ENCODE assay signal across 14 cellular contexts in genomic region chr4:42331914-42332368, GRCh38.
DNase-seq lines count a peak whose midpoint lies in the region; ATAC-seq, FAIRE-seq and TF ChIP-seq lines count a peak whose summit lies in the region.
"Had no signal": no experiment of that assay in that cellular context is flagged by ENCODE, and none has a peak within 500 bp of the region (broad histone marks: within the 10 kb centered on the region; RNA-seq: fewer than 3 reads in every experiment).

No MANE protein-coding gene starts in this region.

- intact Hi-C loops in endothelial cell of umbilical vein (cut with micrococcal nuclease): loop anchor here (1.0 to 10.0 kb wide), 2 partner anchors 8 to 1833 kb away; no protein-coding TSS in a partner anchor
- intact Hi-C loops in sciatic nerve (cut with DNase I): no loop called here
- intact Hi-C loops in ascending aorta (cut with DNase I): no loop called here

- peak; percentile 97 for FAIRE-seq in endothelial cell of umbilical vein (lab: Jason Lieb, UNC)
- FAIRE-seq: endometrium had no signal

- H3K4me2 ChIP-seq in endothelial cell of umbilical vein (ENCODE audit: insufficient read depth, low read length): peak overlapping the region; percentile 37

- ATAC-seq in GM18511 (IDR thresholded peaks at IDR 0.05; ENCODE audit: unreplicated experiment): peak; percentile 54
- peak; percentile 68 for ATAC-seq in HG03039 (IDR thresholded peaks at IDR 0.05; ENCODE audit: unreplicated experiment)
- peak; percentile 89 for ATAC-seq in sciatic nerve
- ATAC-seq in GM21786 (IDR thresholded peaks at IDR 0.05; ENCODE audit: unreplicated experiment): no peak
- ATAC-seq: activated CD4-positive, CD25-positive, alpha-beta regulatory T cell treated with anti-CD3 and anti-CD28 coated beads, Interleukin-2, amount 50 U/mL, for 24 hours; left lung had no signal

- dilution Hi-C loops in endothelial cell of umbilical vein (cut with MboI; ENCODE audit: extremely low pct_ligation_motif_present, low sequenced_read_pairs): no loop called here

- TF ChIP-seq POLR2A in endothelial cell of umbilical vein (IDR thresholded peaks at IDR 0.05; ENCODE audit: low read depth, low read length): no peak

- H3K4me3 ChIP-seq in endothelial cell of umbilical vein (replicated peaks in 1 of 3; ENCODE audit: insufficient read depth in 1 of 3, low read depth in 1 of 3, low read length in 3 of 3): no peak overlapping the region
- H3K4me3 ChIP-seq in ascending aorta: no peak overlapping the region
- H3K4me3 ChIP-seq: left lung, Peyer's patch had no signal

- H3K27me3 ChIP-seq in endothelial cell of umbilical vein (ENCODE audit: control insufficient read depth in 2 of 2, insufficient read depth in 2 of 2, low read length in 2 of 2) (no peaks in the 10 kb centered on the region), ascending aorta (no peaks in the 10 kb centered on the region)
- H3K27me3 ChIP-seq: left lung, Peyer's patch had no signal

- H3K27ac ChIP-seq in endothelial cell of umbilical vein (ENCODE audit: insufficient read depth, low read depth, low read length): peak overlapping the region; percentile 73
- no peak overlapping the region for H3K27ac ChIP-seq in ascending aorta
- H3K27ac ChIP-seq: left lung had no signal

- H3K4me1 ChIP-seq in endothelial cell of umbilical vein (ENCODE audit: control insufficient read depth, extremely low read depth, insufficient read depth, low read length) (peaks cover 15% of the 10 kb centered on the region), ascending aorta (no peaks in the 10 kb centered on the region)
- H3K4me1 ChIP-seq: left lung, Peyer's patch had no signal

- DNase-seq in endothelial cell of umbilical vein (ENCODE audit: low read depth, low spot score) (peak; percentile 88), sciatic nerve (ENCODE audit: low spot score) (no peak), HK-2 (ENCODE audit: unreplicated experiment) (no peak), ascending aorta (ENCODE audit: low spot score in 2 of 2) (no peak)
- no peak for DNase-seq in activated effector memory CD4-positive, alpha-beta T cell treated with Interleukin-2 at 50 U/mL for 16 hours
- DNase-seq: DMS79, left lung, NCI-H1436 treated with DMSO at 0.1 percent for 48 hours had no signal

- H3K9me3 ChIP-seq in endothelial cell of umbilical vein (replicated peaks; ENCODE audit: control insufficient read depth, insufficient read depth, low read length) (no peaks in the 10 kb centered on the region), ascending aorta (no peaks in the 10 kb centered on the region)
- H3K9me3 ChIP-seq: left lung, Peyer's patch had no signal

- no peaks in the 10 kb centered on the region for H4K20me1 ChIP-seq in endothelial cell of umbilical vein (replicated peaks; ENCODE audit: control insufficient read depth, extremely low read depth, insufficient read depth, low read length)

- POLR2A ChIA-PET in endothelial cell of umbilical vein (lab: Charles Lee): no interaction called here

- TF ChIP-seq CTCF in endothelial cell of umbilical vein (IDR thresholded peaks at IDR 0.05; ENCODE audit: extremely low read depth in 1 of 2, insufficient read depth in 1 of 2, low read depth in 1 of 2, low read length in 2 of 2) (no peak), ascending aorta (IDR thresholded peaks at IDR 0.05) (no peak)

- no peak overlapping the region for H3K9ac ChIP-seq in endothelial cell of umbilical vein (replicated peaks; ENCODE audit: extremely low read depth, insufficient read depth, low read length)

- H3K36me3 ChIP-seq in endothelial cell of umbilical vein (ENCODE audit: control insufficient read depth in 2 of 2, extremely low read depth in 1 of 2, insufficient read depth in 2 of 2, low read length in 2 of 2) (no peaks in the 10 kb centered on the region), ascending aorta (no peaks in the 10 kb centered on the region)
- H3K36me3 ChIP-seq: left lung, Peyer's patch had no signal

- no peaks in the 10 kb centered on the region for H3K79me2 ChIP-seq in endothelial cell of umbilical vein (ENCODE audit: control insufficient read depth, insufficient read depth, low read length)

- H2AFZ ChIP-seq in endothelial cell of umbilical vein (ENCODE audit: low read depth, low read length): no peak overlapping the region

- no TSS peak for BruUV-seq in endothelial cell of umbilical vein (replicated peaks; lab: Mats Ljungman, UMichigan)

- no peaks in the 10 kb centered on the region for H3K9me1 ChIP-seq in endothelial cell of umbilical vein (replicated peaks; ENCODE audit: control insufficient read depth, extremely low read depth, insufficient read depth, low read length)

- CTCF ChIA-PET in endothelial cell of umbilical vein (lab: Charles Lee): interaction anchor here (1.7 kb wide), 1 partner anchor 8 kb away, joined by 4 read pairs; no protein-coding TSS in a partner anchor

TF ChIP-seq in endothelial cell of umbilical vein, 7 proteins besides CTCF, POLR2A, EP300 and RAD21:
- TF ChIP-seq POLR2AphosphoS5 (IDR thresholded peaks at IDR 0.05; ENCODE audit: insufficient read depth, low read depth, low read length): peak; percentile 61
- TF ChIP-seq JUN (IDR thresholded peaks at IDR 0.05; ENCODE audit: borderline replicate concordance, insufficient read depth, insufficient read length, low read depth): peak; percentile 86
- TF ChIP-seq GATA2 (IDR thresholded peaks at IDR 0.05; ENCODE audit: insufficient read depth, insufficient read length, low read depth, low read length): peak; percentile 59
- peak; percentile 94 for TF ChIP-seq FOS (IDR thresholded peaks at IDR 0.05; ENCODE audit: borderline replicate concordance, insufficient read depth, low read length)
- no peak for TF ChIP-seq EZH2 (IDR thresholded peaks at IDR 0.05; ENCODE audit: borderline replicate concordance, low read depth, low read length, severe bottlenecking)
- TF ChIP-seq MYC (IDR thresholded peaks at IDR 0.05; ENCODE audit: low read depth, low read length): no peak
- TF ChIP-seq MAX (IDR thresholded peaks at IDR 0.05; ENCODE audit: insufficient read depth, insufficient read length): no peak
